1 cellular context compared by ENCODE assay signal in the genomic region with DNA sequence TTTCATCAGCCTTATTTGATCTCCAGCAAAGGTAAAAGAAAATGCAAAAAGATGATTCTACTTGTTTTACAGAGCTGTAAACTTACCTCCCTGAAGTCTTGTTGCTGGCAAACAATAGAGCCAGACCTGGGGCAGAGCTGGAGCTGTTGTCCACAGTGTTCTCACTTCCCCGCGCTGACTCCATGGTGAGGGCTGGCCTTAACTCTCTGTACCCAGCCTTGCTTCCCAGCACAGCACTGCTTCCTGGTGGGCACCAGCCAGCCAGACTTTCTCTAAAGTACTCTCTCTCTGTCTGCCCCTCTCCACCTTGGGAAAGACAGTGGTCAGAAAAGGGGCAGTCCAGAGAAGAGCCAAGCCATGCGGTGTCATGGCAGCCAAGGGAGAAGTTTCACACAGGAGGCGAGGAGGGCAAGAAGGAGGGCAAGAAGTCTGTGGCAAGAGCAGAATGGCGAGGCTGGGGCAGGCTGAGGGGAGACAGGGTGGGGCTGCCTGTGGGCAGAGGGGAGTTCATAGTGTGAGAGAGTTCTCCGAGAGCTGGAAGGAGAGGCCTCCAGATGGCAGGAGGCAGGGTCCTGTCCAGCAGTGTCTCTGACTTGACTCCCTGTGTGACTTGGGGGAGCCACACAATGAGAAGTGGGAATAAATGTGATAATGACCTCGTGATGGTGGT.
A peak's percentile ranks its signal among the peaks of the same experiment; 100 is the strongest.
TF ChIP-seq lines count a peak whose summit lies in the region.

No MANE protein-coding gene starts in this region.

TF ChIP-seq in GM12878, 131 proteins besides CTCF, POLR2A, EP300 and RAD21:
- TF ChIP-seq, protein P1, sequence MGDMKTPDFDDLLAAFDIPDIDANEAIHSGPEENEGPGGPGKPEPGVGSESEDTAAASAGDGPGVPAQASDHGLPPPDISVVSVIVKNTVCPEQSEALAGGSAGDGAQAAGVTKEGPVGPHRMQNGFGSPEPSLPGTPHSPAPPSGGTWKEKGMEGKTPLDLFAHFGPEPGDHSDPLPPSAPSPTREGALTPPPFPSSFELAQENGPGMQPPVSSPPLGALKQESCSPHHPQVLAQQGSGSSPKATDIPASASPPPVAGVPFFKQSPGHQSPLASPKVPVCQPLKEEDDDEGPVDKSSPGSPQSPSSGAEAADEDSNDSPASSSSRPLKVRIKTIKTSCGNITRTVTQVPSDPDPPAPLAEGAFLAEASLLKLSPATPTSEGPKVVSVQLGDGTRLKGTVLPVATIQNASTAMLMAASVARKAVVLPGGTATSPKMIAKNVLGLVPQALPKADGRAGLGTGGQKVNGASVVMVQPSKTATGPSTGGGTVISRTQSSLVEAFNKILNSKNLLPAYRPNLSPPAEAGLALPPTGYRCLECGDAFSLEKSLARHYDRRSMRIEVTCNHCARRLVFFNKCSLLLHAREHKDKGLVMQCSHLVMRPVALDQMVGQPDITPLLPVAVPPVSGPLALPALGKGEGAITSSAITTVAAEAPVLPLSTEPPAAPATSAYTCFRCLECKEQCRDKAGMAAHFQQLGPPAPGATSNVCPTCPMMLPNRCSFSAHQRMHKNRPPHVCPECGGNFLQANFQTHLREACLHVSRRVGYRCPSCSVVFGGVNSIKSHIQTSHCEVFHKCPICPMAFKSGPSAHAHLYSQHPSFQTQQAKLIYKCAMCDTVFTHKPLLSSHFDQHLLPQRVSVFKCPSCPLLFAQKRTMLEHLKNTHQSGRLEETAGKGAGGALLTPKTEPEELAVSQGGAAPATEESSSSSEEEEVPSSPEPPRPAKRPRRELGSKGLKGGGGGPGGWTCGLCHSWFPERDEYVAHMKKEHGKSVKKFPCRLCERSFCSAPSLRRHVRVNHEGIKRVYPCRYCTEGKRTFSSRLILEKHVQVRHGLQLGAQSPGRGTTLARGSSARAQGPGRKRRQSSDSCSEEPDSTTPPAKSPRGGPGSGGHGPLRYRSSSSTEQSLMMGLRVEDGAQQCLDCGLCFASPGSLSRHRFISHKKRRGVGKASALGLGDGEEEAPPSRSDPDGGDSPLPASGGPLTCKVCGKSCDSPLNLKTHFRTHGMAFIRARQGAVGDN (IDR thresholded peaks at IDR 0.05): peak; percentile 13; the same call in 1 of the 2 replicates
- TF ChIP-seq POLR2AphosphoS2 (IDR thresholded peaks at IDR 0.05; ENCODE audit: low read depth, low read length) (0 out of 2 replicates have a peak, but pooled peaks have one; percentile 49), NR2C2 (IDR thresholded peaks at IDR 0.05; ENCODE audit: borderline replicate concordance, control insufficient read depth, insufficient read length, low read depth) (no peak), SPI1 (IDR thresholded peaks at IDR 0.05; ENCODE audit: borderline replicate concordance, insufficient read depth, low read depth, low read length) (peak; percentile 17; the same call in 1 of the 2 replicates), ZSCAN29 (IDR thresholded peaks at IDR 0.05) (no peak), CHD1 (IDR thresholded peaks at IDR 0.05; ENCODE audit: low read depth, low read length) (no peak), TAF1 (IDR thresholded peaks at IDR 0.05; ENCODE audit: borderline replicate concordance, low read depth, low read length) (no peak)
- TF ChIP-seq, protein P2, sequence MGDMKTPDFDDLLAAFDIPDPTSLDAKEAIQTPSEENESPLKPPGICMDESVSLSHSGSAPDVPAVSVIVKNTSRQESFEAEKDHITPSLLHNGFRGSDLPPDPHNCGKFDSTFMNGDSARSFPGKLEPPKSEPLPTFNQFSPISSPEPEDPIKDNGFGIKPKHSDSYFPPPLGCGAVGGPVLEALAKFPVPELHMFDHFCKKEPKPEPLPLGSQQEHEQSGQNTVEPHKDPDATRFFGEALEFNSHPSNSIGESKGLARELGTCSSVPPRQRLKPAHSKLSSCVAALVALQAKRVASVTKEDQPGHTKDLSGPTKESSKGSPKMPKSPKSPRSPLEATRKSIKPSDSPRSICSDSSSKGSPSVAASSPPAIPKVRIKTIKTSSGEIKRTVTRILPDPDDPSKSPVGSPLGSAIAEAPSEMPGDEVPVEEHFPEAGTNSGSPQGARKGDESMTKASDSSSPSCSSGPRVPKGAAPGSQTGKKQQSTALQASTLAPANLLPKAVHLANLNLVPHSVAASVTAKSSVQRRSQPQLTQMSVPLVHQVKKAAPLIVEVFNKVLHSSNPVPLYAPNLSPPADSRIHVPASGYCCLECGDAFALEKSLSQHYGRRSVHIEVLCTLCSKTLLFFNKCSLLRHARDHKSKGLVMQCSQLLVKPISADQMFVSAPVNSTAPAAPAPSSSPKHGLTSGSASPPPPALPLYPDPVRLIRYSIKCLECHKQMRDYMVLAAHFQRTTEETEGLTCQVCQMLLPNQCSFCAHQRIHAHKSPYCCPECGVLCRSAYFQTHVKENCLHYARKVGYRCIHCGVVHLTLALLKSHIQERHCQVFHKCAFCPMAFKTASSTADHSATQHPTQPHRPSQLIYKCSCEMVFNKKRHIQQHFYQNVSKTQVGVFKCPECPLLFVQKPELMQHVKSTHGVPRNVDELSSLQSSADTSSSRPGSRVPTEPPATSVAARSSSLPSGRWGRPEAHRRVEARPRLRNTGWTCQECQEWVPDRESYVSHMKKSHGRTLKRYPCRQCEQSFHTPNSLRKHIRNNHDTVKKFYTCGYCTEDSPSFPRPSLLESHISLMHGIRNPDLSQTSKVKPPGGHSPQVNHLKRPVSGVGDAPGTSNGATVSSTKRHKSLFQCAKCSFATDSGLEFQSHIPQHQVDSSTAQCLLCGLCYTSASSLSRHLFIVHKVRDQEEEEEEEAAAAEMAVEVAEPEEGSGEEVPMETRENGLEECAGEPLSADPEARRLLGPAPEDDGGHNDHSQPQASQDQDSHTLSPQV (IDR thresholded peaks at IDR 0.05): 0 out of 2 replicates have a peak, but pooled peaks have one; percentile 19
TF ChIP-seq in GM12878: peak in this region for 4.
